Comparison of ENCODE assay signal across 6 cellular contexts in genomic region chr20:50777373-50777772, GRCh38.
"Had no signal": no experiment of that assay in that cellular context is flagged by ENCODE, and none has a peak within 500 bp of the region (broad histone marks: within the 10 kb centered on the region; RNA-seq: fewer than 3 reads in every experiment).

No MANE protein-coding gene starts in this region.

- DNase-seq: IMR-90, KBM-7, KG1 had no signal

- FAIRE-seq: K562 had no signal

- H3K27ac ChIP-seq: HL-60, KMS-11 had no signal

- H3K9ac ChIP-seq: KMS-11 had no signal

- H3K4me3 ChIP-seq: K562 had no signal

- H3K4me2 ChIP-seq: KMS-11 had no signal
